Comparison of ENCODE assay signal across 25 cellular contexts in the genomic region with DNA sequence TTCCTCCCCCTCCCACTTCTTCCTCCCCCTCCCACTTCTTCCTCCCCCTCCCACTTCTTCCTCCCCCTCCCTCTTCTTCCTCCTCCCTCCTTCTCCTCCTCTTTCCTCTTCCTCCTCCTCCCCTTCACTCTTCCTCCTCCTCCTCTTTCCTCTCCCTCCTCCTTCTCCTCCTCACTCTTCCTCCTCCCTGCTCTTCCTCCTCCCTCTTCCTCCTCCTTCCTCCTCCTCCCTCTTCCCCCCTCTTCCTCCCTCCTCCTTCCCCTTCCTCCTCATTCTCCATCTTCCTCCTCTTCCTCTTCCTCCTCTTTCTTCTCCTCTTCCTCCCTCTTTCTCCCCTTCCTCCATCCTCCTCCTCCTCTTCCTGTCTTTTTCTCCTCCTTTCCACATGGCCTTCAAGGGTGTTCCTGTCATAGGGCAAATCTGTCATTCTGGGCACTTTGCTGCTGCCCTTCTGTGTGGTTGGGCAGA.
"Had no signal": no experiment of that assay in that cellular context is flagged by ENCODE, and none has a peak within 500 bp of the region (broad histone marks: within the 10 kb centered on the region; RNA-seq: fewer than 3 reads in every experiment).

No MANE protein-coding gene starts in this region.

- H3K4me1 Mint-ChIP-seq: activated CD4-positive, alpha-beta memory T cell treated with anti-CD3 and anti-CD28 coated beads, Interleukin-2, amount 10 ng/mL, durations not matched to agents 7 days and 5 days; activated CD8-positive, alpha-beta memory T cell treated with anti-CD3 and anti-CD28 coated beads, Interleukin-2, amount 10 ng/mL, durations not matched to agents 7 days and 5 days; central memory CD8-positive, alpha-beta T cell had no signal

- DNase-seq: activated CD4-positive, alpha-beta memory T cell treated with anti-CD3 and anti-CD28 coated beads, Interleukin-2, amount 10 ng/mL, durations not matched to agents 7 days and 5 days; activated CD4-positive, alpha-beta T cell treated with anti-CD3 and anti-CD28 coated beads, Interleukin-2, amount 50 U/mL, for 1 hour; activated CD4-positive, CD25-positive, alpha-beta regulatory T cell; activated CD8-positive, alpha-beta memory T cell treated with anti-CD3 and anti-CD28 coated beads for 24 hours; activated CD8-positive, alpha-beta memory T cell treated with anti-CD3 and anti-CD28 coated beads, Interleukin-2, amount 10 ng/mL, durations not matched to agents 7 days and 5 days; activated CD8-positive, alpha-beta memory T cell treated with anti-CD3 and anti-CD28 coated beads, Interleukin-2, amount 50 U/mL, for 48 hours; activated gamma-delta T cell treated with Interleukin-2 at 50 U/mL for 16 hours; activated naive CD4-positive, alpha-beta T cell treated with anti-CD3 and anti-CD28 coated beads for 36 hours; activated T-cell treated with anti-CD3 and anti-CD28 coated beads, Interleukin-2, amount 50 U/mL, for 48 hours; amniotic stem cell; aorta; Kasumi-1; KG1; MG63; NCI-H1048; NCI-H1436 treated with DMSO at 0.1 percent for 48 hours; NCI-H2029; NCI-H345; NCI-H524 treated with DMSO at 0.1 percent for 48 hours; SHP77; SJCRH30; T1000; WERI-Rb-1 had no signal

- H3K27ac Mint-ChIP-seq: activated CD4-positive, alpha-beta memory T cell treated with anti-CD3 and anti-CD28 coated beads, Interleukin-2, amount 10 ng/mL, durations not matched to agents 7 days and 5 days; activated CD8-positive, alpha-beta memory T cell treated with anti-CD3 and anti-CD28 coated beads, Interleukin-2, amount 10 ng/mL, durations not matched to agents 7 days and 5 days; activated naive CD4-positive, alpha-beta T cell treated with anti-CD3 and anti-CD28 coated beads for 36 hours; activated naive CD4-positive, alpha-beta T cell treated with anti-CD3 and anti-CD28 coated beads, Interleukin-2, amount 50 U/mL, for 72 hours had no signal

- H3K36me3 Mint-ChIP-seq: activated CD8-positive, alpha-beta memory T cell treated with anti-CD3 and anti-CD28 coated beads, Interleukin-2, amount 10 ng/mL, durations not matched to agents 7 days and 5 days; activated naive CD4-positive, alpha-beta T cell treated with anti-CD3 and anti-CD28 coated beads, Interleukin-2, amount 50 U/mL, for 72 hours had no signal

- H3K4me3 Mint-ChIP-seq: activated CD4-positive, alpha-beta memory T cell treated with anti-CD3 and anti-CD28 coated beads, Interleukin-2, amount 10 ng/mL, durations not matched to agents 7 days and 5 days; activated CD8-positive, alpha-beta memory T cell treated with anti-CD3 and anti-CD28 coated beads, Interleukin-2, amount 10 ng/mL, durations not matched to agents 7 days and 5 days; activated naive CD4-positive, alpha-beta T cell treated with anti-CD3 and anti-CD28 coated beads for 36 hours; central memory CD8-positive, alpha-beta T cell had no signal

- H3K27me3 Mint-ChIP-seq: activated CD8-positive, alpha-beta memory T cell treated with anti-CD3 and anti-CD28 coated beads, Interleukin-2, amount 10 ng/mL, durations not matched to agents 7 days and 5 days had no signal

- ATAC-seq: activated CD8-positive, alpha-beta memory T cell treated with anti-CD3 and anti-CD28 coated beads, Interleukin-2, amount 10 ng/mL, durations not matched to agents 7 days and 5 days; activated naive CD4-positive, alpha-beta T cell treated with anti-CD3 and anti-CD28 coated beads, Interleukin-2, amount 50 U/mL, for 72 hours had no signal

- H3K9me3 Mint-ChIP-seq: activated CD4-positive, alpha-beta memory T cell treated with anti-CD3 and anti-CD28 coated beads, Interleukin-2, amount 10 ng/mL, durations not matched to agents 7 days and 5 days; activated naive CD4-positive, alpha-beta T cell treated with anti-CD3 and anti-CD28 coated beads for 36 hours; activated naive CD4-positive, alpha-beta T cell treated with anti-CD3 and anti-CD28 coated beads, Interleukin-2, amount 50 U/mL, for 72 hours; central memory CD8-positive, alpha-beta T cell had no signal
